In genomic region chr2:236393581-236393980, GRCh38 we compare ENCODE assay signal across 18 cellular contexts.
DNase-seq lines count a peak whose midpoint lies in the region; ATAC-seq and TF ChIP-seq lines count a peak whose summit lies in the region.
"Had no signal": no experiment of that assay in that cellular context is flagged by ENCODE, and none has a peak within 500 bp of the region (broad histone marks: within the 10 kb centered on the region; RNA-seq: fewer than 3 reads in every experiment).

No MANE protein-coding gene starts in this region.

- no peak overlapping the region for H3K9ac ChIP-seq in BLaER1

- H3K9me3 ChIP-seq in BLaER1 (no peaks in the 10 kb centered on the region), T-helper 17 cell (ENCODE audit: control insufficient read depth, low read length, poor library complexity, severe bottlenecking) (no peaks in the 10 kb centered on the region), esophagus muscularis mucosa (no peaks in the 10 kb centered on the region), A673 (ENCODE audit: low read depth, low read length, poor library complexity, severe bottlenecking) (no peaks in the 10 kb centered on the region)
- H3K9me3 ChIP-seq: BE2C, HAP-1 had no signal

- TF ChIP-seq POLR2A in esophagus muscularis mucosa (IDR thresholded peaks at IDR 0.05; ENCODE audit: low read depth) = no peak

- 67% methylated on average over 3 of the region's 3 CpGs for WGBS in esophagus muscularis mucosa

- no peak overlapping the region for H3K4me3 Mint-ChIP-seq in T-helper 17 cell
- no peak overlapping the region for H3K4me3 Mint-ChIP-seq in osteocyte (ENCODE audit: unreplicated experiment)
- H3K4me3 Mint-ChIP-seq in activated naive CD8-positive, alpha-beta T cell treated with anti-CD3 and anti-CD28 coated beads, Interleukin-2, amount 50 U/mL, for 24 hours = no peak overlapping the region
- H3K4me3 Mint-ChIP-seq: CD4-positive, alpha-beta memory T cell; IgD-negative memory B cell had no signal

- H3K4me1 ChIP-seq in BLaER1 (peaks cover 7% of the 10 kb centered on the region), esophagus muscularis mucosa (no peaks in the 10 kb centered on the region), A673 (ENCODE audit: insufficient read depth, low read length, poor library complexity, severe bottlenecking) (no peaks in the 10 kb centered on the region)
- H3K4me1 ChIP-seq: BE2C, HAP-1 had no signal

- CTCF ChIA-PET in A673 (lab: Charles Lee) = no interaction called here

- intact Hi-C loops in esophagus muscularis mucosa (cut with DNase I) = no loop called here
- intact Hi-C loops in A673 (cut with micrococcal nuclease; ENCODE audit: unreplicated experiment) = no loop called here

- no peak for ATAC-seq in T-helper 17 cell
- no peak for ATAC-seq in activated naive CD8-positive, alpha-beta T cell treated with anti-CD3 and anti-CD28 coated beads, Interleukin-2, amount 50 U/mL, for 24 hours
- ATAC-seq: HepG2 had no signal

- H3K4me1 Mint-ChIP-seq in T-helper 17 cell (peaks cover 5% of the 10 kb centered on the region), osteocyte (ENCODE audit: unreplicated experiment) (peaks cover 2% of the 10 kb centered on the region)
- no peaks in the 10 kb centered on the region for H3K4me1 Mint-ChIP-seq in activated naive CD8-positive, alpha-beta T cell treated with anti-CD3 and anti-CD28 coated beads, Interleukin-2, amount 50 U/mL, for 24 hours
- H3K4me1 Mint-ChIP-seq: CD4-positive, alpha-beta memory T cell; IgD-negative memory B cell had no signal

- H3K27me3 ChIP-seq in BLaER1 = no peaks in the 10 kb centered on the region
- H3K27me3 ChIP-seq in esophagus muscularis mucosa = no peaks in the 10 kb centered on the region
- H3K27me3 ChIP-seq in A673 (replicated peaks; ENCODE audit: insufficient read depth, low read depth, low read length, poor library complexity) = peaks cover 4% of the 10 kb centered on the region
- H3K27me3 ChIP-seq: BE2C had no signal

- H3K9me3 Mint-ChIP-seq in osteocyte (ENCODE audit: unreplicated experiment) = no peaks in the 10 kb centered on the region
- no peaks in the 10 kb centered on the region for H3K9me3 Mint-ChIP-seq in activated naive CD8-positive, alpha-beta T cell treated with anti-CD3 and anti-CD28 coated beads, Interleukin-2, amount 50 U/mL, for 24 hours
- H3K9me3 Mint-ChIP-seq: IgD-negative memory B cell had no signal

- BruUV-seq in A673 (replicated peaks; lab: Mats Ljungman, UMichigan) = no TSS peak

- H3K36me3 ChIP-seq in BLaER1 = no peaks in the 10 kb centered on the region
- H3K36me3 ChIP-seq in esophagus muscularis mucosa = no peaks in the 10 kb centered on the region
- H3K36me3 ChIP-seq in A673 (ENCODE audit: insufficient read depth, low read length, poor library complexity, severe bottlenecking) = no peaks in the 10 kb centered on the region
- H3K36me3 ChIP-seq: BE2C, HAP-1 had no signal

- no peak for DNase-seq in T-helper 17 cell
- peak; percentile 66 for DNase-seq in esophagus muscularis mucosa (ENCODE audit: extremely low spot score)
- peak; percentile 74 for DNase-seq in osteocyte (ENCODE audit: extremely low spot score, unreplicated experiment)
- DNase-seq in activated naive CD8-positive, alpha-beta T cell treated with anti-CD3 and anti-CD28 coated beads, Interleukin-2, amount 50 U/mL, for 24 hours = no peak
- DNase-seq in LoVo (ENCODE audit: low spot score) = no peak
- no peak for DNase-seq in A673 (ENCODE audit: low spot score)
- DNase-seq: ACHN; BE2C; CD4-positive, alpha-beta memory T cell; DMS153; DMS79; GDM1; GOT3 had no signal

- H3K27me3 Mint-ChIP-seq in T-helper 17 cell (peaks cover 28% of the 10 kb centered on the region), osteocyte (ENCODE audit: unreplicated experiment) (peaks cover 7% of the 10 kb centered on the region)
- peaks cover 5% of the 10 kb centered on the region for H3K27me3 Mint-ChIP-seq in activated naive CD8-positive, alpha-beta T cell treated with anti-CD3 and anti-CD28 coated beads, Interleukin-2, amount 50 U/mL, for 24 hours

- POLR2A ChIA-PET in A673 (lab: Charles Lee; ENCODE audit: low non-redundant PET) = no interaction called here

- peak overlapping the region; percentile 32; the same call in 1 of the 2 replicates for H3K4me2 ChIP-seq in BLaER1

- no peak for TF ChIP-seq EP300 in esophagus muscularis mucosa (IDR thresholded peaks at IDR 0.05)

- H3K27ac Mint-ChIP-seq in T-helper 17 cell (peak overlapping the region; percentile 51), osteocyte (ENCODE audit: unreplicated experiment) (no peak overlapping the region)
- no peak overlapping the region for H3K27ac Mint-ChIP-seq in activated naive CD8-positive, alpha-beta T cell treated with anti-CD3 and anti-CD28 coated beads, Interleukin-2, amount 50 U/mL, for 24 hours
- H3K27ac Mint-ChIP-seq: IgD-negative memory B cell had no signal

- H4K20me1 ChIP-seq in BLaER1 = no peaks in the 10 kb centered on the region

- TF ChIP-seq CTCF in esophagus muscularis mucosa (IDR thresholded peaks at IDR 0.05) (no peak), osteocyte (IDR thresholded peaks at IDR 0.05) (no peak), A673 (conservative IDR thresholded peaks at IDR 0.05; ENCODE audit: low read depth, low read length) (no peak)

- no peak overlapping the region for H3K27ac ChIP-seq in BLaER1
- no peak overlapping the region for H3K27ac ChIP-seq in esophagus muscularis mucosa (replicated peaks in 1 of 4)
- no peak overlapping the region for H3K27ac ChIP-seq in A673 (ENCODE audit: low read depth, low read length, poor library complexity, severe bottlenecking)
- H3K27ac ChIP-seq: C4-2B had no signal

- H3K4me3 ChIP-seq in BLaER1 (no peak overlapping the region), esophagus muscularis mucosa (no peak overlapping the region), A673 (ENCODE audit: low read depth, low read length, poor library complexity, severe bottlenecking) (no peak overlapping the region)
- H3K4me3 ChIP-seq: HAP-1 had no signal

- H3K36me3 Mint-ChIP-seq in T-helper 17 cell (ENCODE audit: low read depth) (peaks cover 4% of the 10 kb centered on the region), osteocyte (ENCODE audit: unreplicated experiment) (no peaks in the 10 kb centered on the region)
- H3K36me3 Mint-ChIP-seq in activated naive CD8-positive, alpha-beta T cell treated with anti-CD3 and anti-CD28 coated beads, Interleukin-2, amount 50 U/mL, for 24 hours (ENCODE audit: low read depth) = peaks cover 2% of the 10 kb centered on the region
- H3K36me3 Mint-ChIP-seq: CD4-positive, alpha-beta memory T cell had no signal

Comparison
In these comparisons a context has a peak if more than half of its experiments do, and no peak if none do; other contexts are left out.
1. DNase-seq: peak in esophagus muscularis mucosa (single experiment) and osteocyte (single experiment); none in T-helper 17 cell (0 of 3), activated naive CD8-positive, alpha-beta T cell treated with anti-CD3 and anti-CD28 coated beads, Interleukin-2, amount 50 U/mL, for 24 hours (single experiment), LoVo (single experiment) and A673 (single experiment).